Comparison of ENCODE assay signal across 17 cellular contexts in the genomic region with DNA sequence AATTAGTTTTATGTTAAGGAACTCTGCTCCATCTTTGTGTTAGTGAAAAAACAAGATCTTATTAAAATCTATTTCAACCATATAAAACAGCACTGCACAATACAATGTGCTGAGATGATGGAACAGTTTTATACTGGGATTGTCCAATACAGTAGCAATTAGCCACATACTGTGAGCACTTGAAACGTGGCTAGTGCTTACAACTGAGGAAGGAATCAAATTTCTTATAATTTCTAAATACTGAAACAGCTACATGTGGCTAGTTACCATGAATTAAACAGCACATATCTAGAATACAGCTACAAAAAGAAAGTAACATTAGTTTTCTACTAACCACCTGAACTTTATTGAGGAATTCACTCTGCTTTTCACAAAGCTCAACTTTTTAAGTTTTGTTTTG. TPM values are rescaled to one million over a fixed set of nuclear protein-coding genes. Genes with fewer than 3 reads are reported as not detected.
DNase-seq lines count a peak whose midpoint lies in the region; FAIRE-seq and TF ChIP-seq lines count a peak whose summit lies in the region.
"Had no signal": no experiment of that assay in that cellular context is flagged by ENCODE, and none has a peak within 500 bp of the region (broad histone marks: within the 10 kb centered on the region; RNA-seq: fewer than 3 reads in every experiment).

No MANE protein-coding gene starts in this region.

- CTCF ChIA-PET in HEK293 (lab: Yijun Ruan, JAX): no interaction called here
- CTCF ChIA-PET in Caco-2 (lab: Charles Lee): no interaction called here

- peaks cover 6% of the 10 kb centered on the region for H3K4me1 Mint-ChIP-seq in Caco-2 (ENCODE audit: low read depth, unreplicated experiment)

- H3K4me3 ChIP-seq in HEK293 (ENCODE audit: low read depth, low read length) (no peak overlapping the region), Caco-2 (ENCODE audit: low read depth, low read length) (no peak overlapping the region)
- H3K4me3 ChIP-seq: BLaER1 treated with 17β-estradiol and CSF1 and Interleukin-3, amounts not matched to agents 10 nM and 100 nM; GM23248 had no signal

- H3K9me3 Mint-ChIP-seq in Caco-2 (ENCODE audit: unreplicated experiment): no peaks in the 10 kb centered on the region
- H3K9me3 Mint-ChIP-seq: CD4-positive, CD25-positive, alpha-beta regulatory T cell had no signal

- no peak overlapping the region for H3K4me3 Mint-ChIP-seq in Caco-2 (ENCODE audit: unreplicated experiment)
- H3K4me3 Mint-ChIP-seq: CD4-positive, CD25-positive, alpha-beta regulatory T cell had no signal

- POLR2A ChIA-PET in HEK293 (lab: Yijun Ruan, JAX) (no interaction called here), Caco-2 (lab: Charles Lee) (no interaction called here)

- TF ChIP-seq CTCF in HEK293 (tag by site-specific recombination; IDR thresholded peaks at IDR 0.05) (no peak), Caco-2 (IDR thresholded peaks at IDR 0.05; ENCODE audit: insufficient read depth in 1 of 2, low read depth in 1 of 2, low read length in 1 of 2, severe bottlenecking in 1 of 2, unreplicated experiment in 1 of 2) (no peak)

- H3K27ac ChIP-seq in HEK293 (ENCODE audit: extremely low read depth, low read depth, low read length): no peak overlapping the region
- H3K27ac ChIP-seq: 22Rv1; BLaER1 treated with 17β-estradiol and CSF1 and Interleukin-3, amounts not matched to agents 10 nM and 100 nM; GM23248 had no signal

- intact Hi-C loops in Caco-2 (cut with micrococcal nuclease; ENCODE audit: unreplicated experiment): no loop called here

- no peaks in the 10 kb centered on the region for H3K27me3 ChIP-seq in Caco-2 (replicated peaks; ENCODE audit: control insufficient read depth, insufficient read depth, low read length)
- H3K27me3 ChIP-seq: BLaER1 treated with 17β-estradiol and CSF1 and Interleukin-3, amounts not matched to agents 10 nM and 100 nM had no signal

- peak; percentile 62 for FAIRE-seq in islet of Langerhans (lab: Jason Lieb, UNC)
- FAIRE-seq: G401.6, GM12891, H54 had no signal

- peaks cover 53% of the 10 kb centered on the region for H3K36me3 Mint-ChIP-seq in Caco-2 (ENCODE audit: insufficient read depth, unreplicated experiment)

- BruUV-seq in Caco-2 (replicated peaks; lab: Mats Ljungman, UMichigan): no TSS peak

- no peak overlapping the region for H3K27ac Mint-ChIP-seq in Caco-2 (ENCODE audit: unreplicated experiment)
- H3K27ac Mint-ChIP-seq: CD4-positive, CD25-positive, alpha-beta regulatory T cell had no signal

- H3K27me3 Mint-ChIP-seq in Caco-2 (ENCODE audit: insufficient read depth, unreplicated experiment): no peaks in the 10 kb centered on the region
- H3K27me3 Mint-ChIP-seq: CD4-positive, CD25-positive, alpha-beta regulatory T cell had no signal

- H3K4me1 ChIP-seq in HEK293 (ENCODE audit: control insufficient read depth, insufficient read depth, low read length) (no peaks in the 10 kb centered on the region), Caco-2 (no peaks in the 10 kb centered on the region)
- H3K4me1 ChIP-seq: BLaER1 treated with 17β-estradiol and CSF1 and Interleukin-3, amounts not matched to agents 10 nM and 100 nM had no signal

- H3K36me3 ChIP-seq in HEK293 (ENCODE audit: control insufficient read depth in 2 of 2, insufficient read depth in 1 of 2, low read length in 2 of 2) (peaks cover 30 to 83% of the 10 kb centered on the region in 2 experiments), Caco-2 (ENCODE audit: control insufficient read depth, insufficient read depth, low read length) (no peaks in the 10 kb centered on the region; the same call in 1 of the 2 replicates)

- DNase-seq in NCI-H1417 (lab: John Stamatoyannopoulos, UW) (peak; percentile 25 to 80 (median 52)), NCI-H1417 treated with DMSO at 0.1 percent for 48 hours (lab: John Stamatoyannopoulos, UW) (no peak), NCI-H69 (lab: John Stamatoyannopoulos, UW) (peak; percentile 44), Caco-2 (no peak), AML-193 (lab: John Stamatoyannopoulos, UW) (no peak), T-helper 2 cell (no peak)
- DNase-seq: CD4-positive, CD25-positive, alpha-beta regulatory T cell; DMS79 treated with DMSO at 0.1 percent for 48 hours; EL; GM23248 had no signal

- H3K9me3 ChIP-seq in HEK293 (ENCODE audit: control insufficient read depth, insufficient read depth, low read depth, low read length) (no peaks in the 10 kb centered on the region), Caco-2 (no peaks in the 10 kb centered on the region)
- H3K9me3 ChIP-seq: BLaER1 treated with 17β-estradiol and CSF1 and Interleukin-3, amounts not matched to agents 10 nM and 100 nM had no signal

TF ChIP-seq in HEK293, 187 proteins besides CTCF, POLR2A, EP300 and RAD21:
- no peak for TF ChIP-seq SCRT1 (tag by site-specific recombination; IDR thresholded peaks at IDR 0.05; ENCODE audit: borderline replicate concordance)
- TF ChIP-seq, protein P1, sequence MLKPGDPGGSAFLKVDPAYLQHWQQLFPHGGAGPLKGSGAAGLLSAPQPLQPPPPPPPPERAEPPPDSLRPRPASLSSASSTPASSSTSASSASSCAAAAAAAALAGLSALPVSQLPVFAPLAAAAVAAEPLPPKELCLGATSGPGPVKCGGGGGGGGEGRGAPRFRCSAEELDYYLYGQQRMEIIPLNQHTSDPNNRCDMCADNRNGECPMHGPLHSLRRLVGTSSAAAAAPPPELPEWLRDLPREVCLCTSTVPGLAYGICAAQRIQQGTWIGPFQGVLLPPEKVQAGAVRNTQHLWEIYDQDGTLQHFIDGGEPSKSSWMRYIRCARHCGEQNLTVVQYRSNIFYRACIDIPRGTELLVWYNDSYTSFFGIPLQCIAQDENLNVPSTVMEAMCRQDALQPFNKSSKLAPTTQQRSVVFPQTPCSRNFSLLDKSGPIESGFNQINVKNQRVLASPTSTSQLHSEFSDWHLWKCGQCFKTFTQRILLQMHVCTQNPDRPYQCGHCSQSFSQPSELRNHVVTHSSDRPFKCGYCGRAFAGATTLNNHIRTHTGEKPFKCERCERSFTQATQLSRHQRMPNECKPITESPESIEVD (tag by site-specific recombination; IDR thresholded peaks at IDR 0.05): peak; percentile 62

RNA-seq across cellular contexts. Expression of a gene that starts 14.7 kb away (rescaled TPM):
- total RNA-seq in Caco-2 (2022): 22.5 and 22.8 TPM in 2 replicates

Comparison
In these comparisons a context has a peak if more than half of its experiments do, and no peak if none do; other contexts are left out.
1. DNase-seq: peak in NCI-H1417 (3 of 3) and NCI-H69 (single experiment); none in NCI-H1417 treated with DMSO at 0.1 percent for 48 hours (single experiment), Caco-2 (0 of 2), AML-193 (0 of 2) and T-helper 2 cell (0 of 5).